Comparison of ENCODE assay signal across 16 cellular contexts in the genomic region with DNA sequence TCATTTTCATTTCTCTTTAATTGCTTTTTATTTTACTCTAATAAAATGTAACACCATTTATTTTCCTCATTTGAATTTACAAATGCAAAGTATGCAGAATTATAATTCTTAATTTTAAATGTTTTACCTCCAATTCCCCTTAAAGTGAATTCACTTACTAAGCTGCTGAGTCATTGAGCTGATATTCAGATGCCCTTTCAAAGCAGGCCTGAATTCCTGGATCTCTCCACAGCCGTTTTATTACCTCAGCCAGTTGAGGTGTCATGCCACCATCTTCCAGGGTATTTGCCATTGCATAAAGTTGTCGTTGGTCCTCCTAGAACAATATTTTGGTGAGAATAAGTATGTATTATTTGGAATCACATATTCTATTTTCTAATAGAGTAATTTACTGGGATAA. TPM values are rescaled to one million over a fixed set of nuclear protein-coding genes. Genes with fewer than 3 reads are reported as not detected.
DNase-seq lines count a peak whose midpoint lies in the region; TF ChIP-seq lines count a peak whose summit lies in the region.
"Had no signal": no experiment of that assay in that cellular context is flagged by ENCODE, and none has a peak within 500 bp of the region (broad histone marks: within the 10 kb centered on the region; RNA-seq: fewer than 3 reads in every experiment).

No MANE protein-coding gene starts in this region.

- H3K36me3 Mint-ChIP-seq in activated naive CD8-positive, alpha-beta T cell treated with anti-CD3 and anti-CD28 coated beads for 36 hours: no peaks in the 10 kb centered on the region
- H3K36me3 Mint-ChIP-seq: brain had no signal

- no peaks in the 10 kb centered on the region for H3K9me3 ChIP-seq in HUES64 (ENCODE audit: insufficient read depth, low read depth, low read length)
- no peaks in the 10 kb centered on the region for H3K9me3 ChIP-seq in mammary epithelial cell (replicated peaks; ENCODE audit: insufficient read depth, low read length)

- DNase-seq in Caki2 (ENCODE audit: low read depth) (peak; percentile 18), mammary epithelial cell (peak; percentile 49), kidney epithelial cell (ENCODE audit: low read depth) (peak; percentile 39), HK-2 (ENCODE audit: unreplicated experiment) (no peak), Ammon's horn (ENCODE audit: low spot score) (no peak)
- DNase-seq in activated naive CD8-positive, alpha-beta T cell treated with anti-CD3 and anti-CD28 coated beads for 36 hours: no peak
- DNase-seq in stimulated activated CD4-positive, alpha-beta T cell treated with anti-CD3 and anti-CD28 coated beads, Interleukin-4, amount 100 ng/mL, for 24 hours: no peak
- DNase-seq: activated CD4-positive, CD25-positive, alpha-beta regulatory T cell treated with anti-CD3 and anti-CD28 coated beads, Interleukin-2, amount 50 U/mL, for 72 hours; activated T-cell treated with anti-CD3 and anti-CD28 coated beads, Interleukin-2, amount 50 U/mL, for 48 hours; H7; NCI-H146; stimulated activated CD4-positive, alpha-beta T cell treated with anti-CD3 and anti-CD28 coated beads, Interleukin-4, amount 100 ng/mL, for 4 hours; stimulated activated naive CD8-positive, alpha-beta T cell treated with anti-CD3 and anti-CD28 coated beads, Interleukin-15, Interleukin-2, amounts not matched to agents 100 U/mL and 50 U/mL, for 24 hours had no signal

- peaks cover 23% of the 10 kb centered on the region for H3K4me1 ChIP-seq in HUES64 (ENCODE audit: insufficient read depth, low read length)
- H3K4me1 ChIP-seq in mammary epithelial cell (ENCODE audit: insufficient read depth, low read length): peaks cover 32% of the 10 kb centered on the region

- H3K79me2 ChIP-seq in mammary epithelial cell (ENCODE audit: insufficient read depth, low read length): no peaks in the 10 kb centered on the region

- peak overlapping the region; percentile 35; the same call in 1 of the 2 replicates for H3K27ac ChIP-seq in HUES64 (ENCODE audit: low read depth, low read length)
- H3K27ac ChIP-seq in mammary epithelial cell (ENCODE audit: insufficient read depth, low read depth, low read length): no peak overlapping the region

- peak overlapping the region; percentile 12 for H3K4me2 ChIP-seq in mammary epithelial cell (ENCODE audit: insufficient read depth, low read depth, low read length)

- intact Hi-C loops in mammary epithelial cell (cut with micrococcal nuclease): no loop called here

- no peaks in the 10 kb centered on the region for H4K20me1 ChIP-seq in mammary epithelial cell (ENCODE audit: insufficient read depth, low read length)

- H3K4me1 Mint-ChIP-seq in activated naive CD8-positive, alpha-beta T cell treated with anti-CD3 and anti-CD28 coated beads for 36 hours: no peaks in the 10 kb centered on the region

- H3K36me3 ChIP-seq in HUES64 (ENCODE audit: insufficient read depth, low read length) (no peaks in the 10 kb centered on the region), mammary epithelial cell (ENCODE audit: insufficient read depth, low read length) (no peaks in the 10 kb centered on the region), kidney epithelial cell (ENCODE audit: control insufficient read depth, insufficient read depth, low read length) (no peaks in the 10 kb centered on the region)

- in situ Hi-C loops in Caki2 (cut with HindIII; ENCODE audit: low pct_unique_long_range_greater_than_20kb, low sequenced_read_pairs) (no loop called here), mammary epithelial cell (cut with MboI; ENCODE audit: low sequenced_read_pairs in 2 of 2) (no loop called here)

- no peak overlapping the region for H3K9ac ChIP-seq in HUES64 (ENCODE audit: low read depth, low read length)
- no peak overlapping the region for H3K9ac ChIP-seq in mammary epithelial cell (ENCODE audit: insufficient read depth, low read length)

- no TSS peak for BruUV-seq in mammary epithelial cell (replicated peaks; lab: Mats Ljungman, UMichigan)

- TF ChIP-seq CTCF in mammary epithelial cell (conservative IDR thresholded peaks at IDR 0.05 in 1 of 2, IDR thresholded peaks at IDR 0.05 in 1 of 2; ENCODE audit: extremely low read depth in 1 of 2, insufficient read depth in 1 of 2, low read depth in 1 of 2, low read length in 2 of 2): no peak
- no peak for TF ChIP-seq CTCF in kidney epithelial cell (IDR thresholded peaks at IDR 0.05; ENCODE audit: insufficient read depth, low read length, poor library complexity, severe bottlenecking)

- dilution Hi-C loops in mammary epithelial cell (cut with HindIII; ENCODE audit: low sequenced_read_pairs): no loop called here

- CTCF ChIA-PET in mammary epithelial cell (lab: Charles Lee; ENCODE audit: low non-redundant PET): no interaction called here

- no peaks in the 10 kb centered on the region for H3K27me3 Mint-ChIP-seq in activated naive CD8-positive, alpha-beta T cell treated with anti-CD3 and anti-CD28 coated beads for 36 hours
- H3K27me3 Mint-ChIP-seq: brain had no signal

- H3K4me3 ChIP-seq in HUES64 (ENCODE audit: low read length): no peak overlapping the region
- H3K4me3 ChIP-seq in mammary epithelial cell (replicated peaks in 1 of 3; ENCODE audit: insufficient read depth in 1 of 3, low read depth in 2 of 3, low read length in 3 of 3): no peak overlapping the region
- H3K4me3 ChIP-seq in kidney epithelial cell (ENCODE audit: low read depth, low read length): no peak overlapping the region

- H3K9me3 Mint-ChIP-seq in activated naive CD8-positive, alpha-beta T cell treated with anti-CD3 and anti-CD28 coated beads for 36 hours: no peaks in the 10 kb centered on the region

- H2AFZ ChIP-seq in mammary epithelial cell (ENCODE audit: low read depth, low read length): no peak overlapping the region

- H3K27ac Mint-ChIP-seq in activated naive CD8-positive, alpha-beta T cell treated with anti-CD3 and anti-CD28 coated beads for 36 hours: no peak overlapping the region

- H3K4me3 Mint-ChIP-seq in activated naive CD8-positive, alpha-beta T cell treated with anti-CD3 and anti-CD28 coated beads for 36 hours: no peak overlapping the region
- H3K4me3 Mint-ChIP-seq: brain had no signal

- WGBS in HUES64: 84% methylated on average over 1 of the region's 2 CpGs
- 47% methylated on average over 2 of the region's 2 CpGs for WGBS in mammary epithelial cell (ENCODE audit: low coverage, missing lambda C conversion rate)

- H3K27me3 ChIP-seq in HUES64 (ENCODE audit: insufficient read depth, low read length) (no peaks in the 10 kb centered on the region), mammary epithelial cell (ENCODE audit: insufficient read depth, low read length) (no peaks in the 10 kb centered on the region), kidney epithelial cell (ENCODE audit: control insufficient read depth, insufficient read depth, low read length) (no peaks in the 10 kb centered on the region)

RNA-seq across cellular contexts. Expression of gene GNAT3, which starts 33.2 kb away (rescaled TPM):
- not detected in 2 replicates for total RNA-seq in Caki2 (2014; rRNA removed; shearing (Covaris generic); ENCODE audit: low replicate concordance)
- not detected for polyA plus RNA-seq in HUES64 (2013, experiment 1 of 2)
- not detected for polyA plus RNA-seq in HUES64 (2013, experiment 2 of 2)
- total RNA-seq in mammary epithelial cell (not detected), kidney epithelial cell (not detected in 2 replicates)
- not detected for polyA plus RNA-seq in mammary epithelial cell
- not detected for polyA minus RNA-seq in mammary epithelial cell
- total RNA-seq in activated naive CD8-positive, alpha-beta T cell treated with anti-CD3 and anti-CD28 coated beads for 36 hours: not detected
- total RNA-seq: H7, pulmonary artery endothelial cell had no signal

Comparison
In these comparisons a context has a peak if more than half of its experiments do, and no peak if none do; other contexts are left out.
1. DNase-seq: peak in Caki2 (single experiment), mammary epithelial cell (single experiment) and kidney epithelial cell (single experiment); none in activated naive CD8-positive, alpha-beta T cell treated with anti-CD3 and anti-CD28 coated beads for 36 hours (single experiment), HK-2 (single experiment), Ammon's horn (single experiment) and stimulated activated CD4-positive, alpha-beta T cell treated with anti-CD3 and anti-CD28 coated beads, Interleukin-4, amount 100 ng/mL, for 24 hours (single experiment).